In genomic region chrX:13755254-13755653, GRCh38 we compare ENCODE assay signal across 1 cellular context.
TF ChIP-seq lines count a peak whose summit lies in the region.

No MANE protein-coding gene starts in this region.

TF ChIP-seq in A549, 52 proteins besides CTCF, POLR2A, EP300 and RAD21:
- TF ChIP-seq MYC (IDR thresholded peaks at IDR 0.05; ENCODE audit: borderline replicate concordance, low read length) (no peak), RCOR1 (IDR thresholded peaks at IDR 0.05; ENCODE audit: low read depth, low read length) (no peak), ZSCAN20 (CRISPR knock-in tag; IDR thresholded peaks at IDR 0.05) (no peak), ZFP36 (IDR thresholded peaks at IDR 0.05; ENCODE audit: borderline replicate concordance, partially characterized antibody) (no peak), CHD2 (IDR thresholded peaks at IDR 0.05; ENCODE audit: low read length, partially characterized antibody) (no peak), NR3C1 (IDR thresholded peaks at IDR 0.05) (no peak), SMC3 (IDR thresholded peaks at IDR 0.05) (no peak), HEYL (CRISPR knock-in tag; IDR thresholded peaks at IDR 0.05) (no peak), HOXA7 (CRISPR knock-in tag; IDR thresholded peaks at IDR 0.05) (no peak), HOXB13 (CRISPR knock-in tag; IDR thresholded peaks at IDR 0.05; ENCODE audit: low read depth) (no peak), ESRRA (IDR thresholded peaks at IDR 0.05; ENCODE audit: borderline replicate concordance, low read length) (no peak), MAFK (IDR thresholded peaks at IDR 0.05; ENCODE audit: partially characterized antibody) (no peak)
- TF ChIP-seq, protein P1, sequence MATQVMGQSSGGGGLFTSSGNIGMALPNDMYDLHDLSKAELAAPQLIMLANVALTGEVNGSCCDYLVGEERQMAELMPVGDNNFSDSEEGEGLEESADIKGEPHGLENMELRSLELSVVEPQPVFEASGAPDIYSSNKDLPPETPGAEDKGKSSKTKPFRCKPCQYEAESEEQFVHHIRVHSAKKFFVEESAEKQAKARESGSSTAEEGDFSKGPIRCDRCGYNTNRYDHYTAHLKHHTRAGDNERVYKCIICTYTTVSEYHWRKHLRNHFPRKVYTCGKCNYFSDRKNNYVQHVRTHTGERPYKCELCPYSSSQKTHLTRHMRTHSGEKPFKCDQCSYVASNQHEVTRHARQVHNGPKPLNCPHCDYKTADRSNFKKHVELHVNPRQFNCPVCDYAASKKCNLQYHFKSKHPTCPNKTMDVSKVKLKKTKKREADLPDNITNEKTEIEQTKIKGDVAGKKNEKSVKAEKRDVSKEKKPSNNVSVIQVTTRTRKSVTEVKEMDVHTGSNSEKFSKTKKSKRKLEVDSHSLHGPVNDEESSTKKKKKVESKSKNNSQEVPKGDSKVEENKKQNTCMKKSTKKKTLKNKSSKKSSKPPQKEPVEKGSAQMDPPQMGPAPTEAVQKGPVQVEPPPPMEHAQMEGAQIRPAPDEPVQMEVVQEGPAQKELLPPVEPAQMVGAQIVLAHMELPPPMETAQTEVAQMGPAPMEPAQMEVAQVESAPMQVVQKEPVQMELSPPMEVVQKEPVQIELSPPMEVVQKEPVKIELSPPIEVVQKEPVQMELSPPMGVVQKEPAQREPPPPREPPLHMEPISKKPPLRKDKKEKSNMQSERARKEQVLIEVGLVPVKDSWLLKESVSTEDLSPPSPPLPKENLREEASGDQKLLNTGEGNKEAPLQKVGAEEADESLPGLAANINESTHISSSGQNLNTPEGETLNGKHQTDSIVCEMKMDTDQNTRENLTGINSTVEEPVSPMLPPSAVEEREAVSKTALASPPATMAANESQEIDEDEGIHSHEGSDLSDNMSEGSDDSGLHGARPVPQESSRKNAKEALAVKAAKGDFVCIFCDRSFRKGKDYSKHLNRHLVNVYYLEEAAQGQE (IDR thresholded peaks at IDR 0.05): no peak
- TF ChIP-seq, protein P2, sequence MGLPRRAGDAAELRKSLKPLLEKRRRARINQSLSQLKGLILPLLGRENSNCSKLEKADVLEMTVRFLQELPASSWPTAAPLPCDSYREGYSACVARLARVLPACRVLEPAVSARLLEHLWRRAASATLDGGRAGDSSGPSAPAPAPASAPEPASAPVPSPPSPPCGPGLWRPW (IDR thresholded peaks at IDR 0.05): no peak
